Comparison of ENCODE assay signal across 25 cellular contexts in the genomic region with DNA sequence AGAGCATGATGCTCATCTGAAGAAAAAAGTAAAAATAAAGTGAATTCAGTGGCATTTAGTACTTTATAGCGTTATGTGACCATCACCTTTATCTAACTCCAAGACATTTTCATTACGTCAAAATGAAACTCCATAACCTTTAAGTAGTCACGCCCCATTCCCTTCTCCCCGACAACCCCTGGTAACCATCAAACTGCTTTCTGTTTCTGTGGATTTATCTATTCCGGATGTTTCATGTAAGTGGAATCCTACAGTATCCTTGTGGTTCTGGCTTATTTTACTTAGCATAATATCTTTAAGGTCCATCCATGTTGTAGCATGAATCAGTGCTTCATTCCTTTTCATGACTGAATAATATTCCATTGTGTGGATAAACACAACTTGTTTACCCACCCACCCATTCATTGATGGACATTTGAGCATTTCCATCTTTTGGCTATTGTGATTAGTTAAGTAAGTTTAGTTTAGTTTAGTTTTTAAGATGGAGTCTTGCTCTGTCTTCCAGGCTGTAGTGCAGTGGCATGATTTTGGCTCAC. TPM values are rescaled to one million over a fixed set of nuclear protein-coding genes. Genes with fewer than 3 reads are reported as not detected.
A peak's percentile ranks its signal among the peaks of the same experiment; 100 is the strongest.
DNase-seq lines count a peak whose midpoint lies in the region; ATAC-seq, FAIRE-seq and TF ChIP-seq lines count a peak whose summit lies in the region.
"Had no signal": no experiment of that assay in that cellular context is flagged by ENCODE, and none has a peak within 500 bp of the region (broad histone marks: within the 10 kb centered on the region; RNA-seq: fewer than 3 reads in every experiment).

No MANE protein-coding gene starts in this region.

- DNase-seq in breast epithelium (ENCODE audit: low spot score in 2 of 2): no peak
- no peak for DNase-seq in MCF 10A (ENCODE audit: unreplicated experiment)
- no peak for DNase-seq in H1 (ENCODE audit: low read depth in 1 of 2, low spot score in 2 of 2)
- DNase-seq in OCI-M2 (lab: John Stamatoyannopoulos, UW; ENCODE audit: unreplicated experiment): no peak
- DNase-seq in CD4-positive, alpha-beta memory T cell: no peak
- DNase-seq: activated CD4-positive, alpha-beta memory T cell treated with anti-CD3 and anti-CD28 coated beads, Interleukin-2, amount 10 ng/mL, durations not matched to agents 7 days and 5 days; activated CD4-positive, CD25-positive, alpha-beta regulatory T cell; activated gamma-delta T cell treated with Interleukin-2 at 50 U/mL for 16 hours; Calu3; cortex of kidney; immature natural killer cell; stimulated activated CD4-positive, alpha-beta T cell treated with anti-CD3 and anti-CD28 coated beads, Interleukin-2, amount 100 ng/mL, for 24 hours had no signal

- no peaks in the 10 kb centered on the region for H3K79me1 ChIP-seq in H1 (ENCODE audit: low read depth, low read length)

- H3K36me3 ChIP-seq in breast epithelium (no peaks in the 10 kb centered on the region), H1 (ENCODE audit: control insufficient read depth in 2 of 4, insufficient read depth in 4 of 4, low read length in 3 of 4) (no peaks in the 10 kb centered on the region)
- H3K36me3 ChIP-seq in CD4-positive, alpha-beta memory T cell (ENCODE audit: insufficient read depth, low read length): no peaks in the 10 kb centered on the region
- H3K36me3 ChIP-seq: BLaER1 treated with 17β-estradiol and CSF1 and Interleukin-3, amounts not matched to agents 10 nM and 100 nM; heart left ventricle; tibial artery had no signal

- H4K5ac ChIP-seq in H1 (ENCODE audit: insufficient read length, low read depth, low read length): no peak overlapping the region

- no peak overlapping the region for H3K9ac ChIP-seq in H1 (replicated peaks in 1 of 4; ENCODE audit: extremely low read depth in 1 of 4, low read depth in 3 of 4, low read length in 3 of 4)

- H3K79me2 ChIP-seq in H1 (ENCODE audit: control insufficient read depth in 1 of 2, insufficient read depth in 2 of 2, low read length in 2 of 2): no peaks in the 10 kb centered on the region

- H3K27ac Mint-ChIP-seq in MCF 10A (ENCODE audit: low read depth, unreplicated experiment) (no peak overlapping the region), nephron (peak overlapping the region; percentile 87 to 96 (median 89))
- H3K27ac Mint-ChIP-seq in CD4-positive, alpha-beta memory T cell: no peak overlapping the region
- H3K27ac Mint-ChIP-seq: activated CD4-positive, alpha-beta memory T cell treated with anti-CD3 and anti-CD28 coated beads, Interleukin-2, amount 10 ng/mL, durations not matched to agents 7 days and 5 days; immature natural killer cell; stimulated activated memory B cell treated with anti-CD40 and anti-IgM and Interleukin-4, amounts not matched to agents 10 μg/mL and 1 μg/mL and 100 μg/mL, for 72 hours had no signal

- no peaks in the 10 kb centered on the region for H4K20me1 ChIP-seq in H1 (replicated peaks in 1 of 2; ENCODE audit: control insufficient read depth in 1 of 2, insufficient read depth in 2 of 2, low read length in 2 of 2)
- H4K20me1 ChIP-seq: BLaER1 treated with 17β-estradiol and CSF1 and Interleukin-3, amounts not matched to agents 10 nM and 100 nM had no signal

- H3K27me3 Mint-ChIP-seq in MCF 10A (ENCODE audit: insufficient read depth, unreplicated experiment) (no peaks in the 10 kb centered on the region), nephron (ENCODE audit: low read depth) (peaks cover 3% of the 10 kb centered on the region)
- H3K27me3 Mint-ChIP-seq in CD4-positive, alpha-beta memory T cell: no peaks in the 10 kb centered on the region
- H3K27me3 Mint-ChIP-seq: IgD-negative memory B cell; stimulated activated memory B cell treated with anti-CD40 and anti-IgM and Interleukin-4, amounts not matched to agents 10 μg/mL and 1 μg/mL and 100 μg/mL, for 72 hours had no signal

- H2BK12ac ChIP-seq in H1 (ENCODE audit: low read depth, low read length): no peak overlapping the region

- no peaks in the 10 kb centered on the region for H3K9me3 ChIP-seq in breast epithelium
- H3K9me3 ChIP-seq in H1 (ENCODE audit: insufficient read depth in 2 of 2, low read depth in 1 of 2, low read length in 1 of 2): no peaks in the 10 kb centered on the region
- no peaks in the 10 kb centered on the region for H3K9me3 ChIP-seq in CD4-positive, alpha-beta memory T cell (ENCODE audit: control insufficient read depth in 1 of 2, low read length in 2 of 2)
- H3K9me3 ChIP-seq: BLaER1 treated with 17β-estradiol and CSF1 and Interleukin-3, amounts not matched to agents 10 nM and 100 nM; heart left ventricle; mucosa of descending colon; tibial artery had no signal

- no TSS peak for BruUV-seq in MCF 10A (replicated peaks; lab: Mats Ljungman, UMichigan)

- H3K4me1 ChIP-seq in breast epithelium: peaks cover 5 to 6% of the 10 kb centered on the region in 2 donors
- peaks cover 0 to 16% (median 6%) of the 10 kb centered on the region in 4 experiments; a peak in 5 of 7 replicates for H3K4me1 ChIP-seq in H1 (replicated peaks in 1 of 4; ENCODE audit: control insufficient read depth in 3 of 4, insufficient read depth in 4 of 4, low read length in 3 of 4)
- H3K4me1 ChIP-seq in CD4-positive, alpha-beta memory T cell (ENCODE audit: insufficient read depth, low read length): peaks cover 8% of the 10 kb centered on the region

- CTCF ChIA-PET in MCF 10A (lab: Yijun Ruan, JAX): no interaction called here
- CTCF ChIA-PET in H1 (lab: Charles Lee; ENCODE audit: partially characterized antibody): no interaction called here
- CTCF ChIA-PET in CD4-positive, alpha-beta memory T cell (lab: Charles Lee; ENCODE audit: partially characterized antibody): interaction anchor here (1.1 kb wide), 1 partner anchor 18 kb away, joined by 5 read pairs; the partner anchor contains the start of gene MAP1LC3B2

- H2BK120ac ChIP-seq in H1 (replicated peaks; ENCODE audit: low read depth, low read length): no peak overlapping the region

- H2BK20ac ChIP-seq in H1 (ENCODE audit: low read length): no peak overlapping the region

- no peak overlapping the region for H2BK5ac ChIP-seq in H1 (ENCODE audit: low read depth, low read length)

- H3K18ac ChIP-seq in H1 (ENCODE audit: extremely low read depth, low read length): no peak overlapping the region; the same call in 1 of the 2 replicates

- no peak overlapping the region for H3K4me3 Mint-ChIP-seq in MCF 10A (ENCODE audit: unreplicated experiment)
- H3K4me3 Mint-ChIP-seq in nephron: no peak overlapping the region
- no peak overlapping the region for H3K4me3 Mint-ChIP-seq in CD4-positive, alpha-beta memory T cell
- H3K4me3 Mint-ChIP-seq: activated CD4-positive, alpha-beta memory T cell treated with anti-CD3 and anti-CD28 coated beads, Interleukin-2, amount 10 ng/mL, durations not matched to agents 7 days and 5 days; immature natural killer cell; stimulated activated memory B cell treated with anti-CD40 and anti-IgM and Interleukin-4, amounts not matched to agents 10 μg/mL and 1 μg/mL and 100 μg/mL, for 72 hours had no signal

- H2AFZ ChIP-seq in H1 (ENCODE audit: low read length): no peak overlapping the region

- H3K4ac ChIP-seq in H1 (replicated peaks; ENCODE audit: insufficient read length, low read depth, low read length): no peak overlapping the region

- H3K36me3 Mint-ChIP-seq in MCF 10A (ENCODE audit: insufficient read depth, unreplicated experiment): no peaks in the 10 kb centered on the region
- no peaks in the 10 kb centered on the region for H3K36me3 Mint-ChIP-seq in nephron (ENCODE audit: low read depth)
- no peaks in the 10 kb centered on the region for H3K36me3 Mint-ChIP-seq in CD4-positive, alpha-beta memory T cell
- H3K36me3 Mint-ChIP-seq: immature natural killer cell; stimulated activated memory B cell treated with anti-CD40 and anti-IgM and Interleukin-4, amounts not matched to agents 10 μg/mL and 1 μg/mL and 100 μg/mL, for 72 hours had no signal

- no peak for FAIRE-seq in H1 (lab: Jason Lieb, UNC)
- FAIRE-seq: A204.1 had no signal

- TF ChIP-seq RAD21 in H1 (IDR thresholded peaks at IDR 0.05 in 1 of 2, conservative IDR thresholded peaks at IDR 0.05 in 1 of 2; ENCODE audit: low read depth in 2 of 2, low read length in 2 of 2): no peak

- no peak for TF ChIP-seq POLR2A in breast epithelium (IDR thresholded peaks at IDR 0.05)
- no peak for TF ChIP-seq POLR2A in H1 (IDR thresholded peaks at IDR 0.05; ENCODE audit: control extremely low read depth in 1 of 2, low read depth in 2 of 2, low read length in 2 of 2)

- H3K4me1 Mint-ChIP-seq in MCF 10A (ENCODE audit: insufficient read depth, unreplicated experiment): peaks cover 17% of the 10 kb centered on the region
- H3K4me1 Mint-ChIP-seq in nephron: peaks cover 66% of the 10 kb centered on the region
- peaks cover 12 to 18% (median 13%) of the 10 kb centered on the region in 4 donors for H3K4me1 Mint-ChIP-seq in CD4-positive, alpha-beta memory T cell
- H3K4me1 Mint-ChIP-seq: immature natural killer cell had no signal

- peak overlapping the region in 1 of 2 experiments; percentile 51; a peak in 1 of 4 replicates for H3K4me2 ChIP-seq in H1 (ENCODE audit: insufficient read depth in 1 of 2, low read depth in 2 of 2, low read length in 2 of 2)

- intact Hi-C loops in breast epithelium (cut with DNase I; ENCODE audit: low total_unique reads): no loop called here
- intact Hi-C loops in MCF 10A (cut with micrococcal nuclease): no loop called here
- intact Hi-C loops in CD4-positive, alpha-beta memory T cell (cut with micrococcal nuclease): no loop called here

- H3K4me3 ChIP-seq in breast epithelium (no peak overlapping the region), H1 (ENCODE audit: extremely low read depth in 1 of 4, insufficient read depth in 2 of 4, low read depth in 3 of 4, low read length in 4 of 4) (peak overlapping the region in 1 of 4 experiments; percentile 41; a peak in 1 of 8 replicates)
- no peak overlapping the region for H3K4me3 ChIP-seq in CD4-positive, alpha-beta memory T cell (ENCODE audit: low read length in 2 of 2)
- H3K4me3 ChIP-seq: BLaER1 treated with 17β-estradiol and CSF1 and Interleukin-3, amounts not matched to agents 10 nM and 100 nM; mucosa of descending colon; skin epidermis; tibial artery had no signal

- no peak for TF ChIP-seq EP300 in H1 (IDR thresholded peaks at IDR 0.05; ENCODE audit: borderline replicate concordance in 1 of 2, low read depth in 2 of 2, low read length in 2 of 2)

- H3K23me2 ChIP-seq in H1 (ENCODE audit: low read depth, low read length): no peaks in the 10 kb centered on the region

- no peak overlapping the region for H3K14ac ChIP-seq in H1 (ENCODE audit: insufficient read length)

- TF ChIP-seq CTCF in breast epithelium (IDR thresholded peaks at IDR 0.05) (no peak), MCF 10A (IDR thresholded peaks at IDR 0.05; ENCODE audit: unreplicated experiment) (no peak), H1 (IDR thresholded peaks at IDR 0.05; ENCODE audit: control extremely low read depth in 1 of 3, insufficient read depth in 1 of 3, low read depth in 1 of 3, low read length in 3 of 3) (no peak), nephron (IDR thresholded peaks at IDR 0.05; ENCODE audit: unreplicated experiment in 3 of 3) (no peak)

- POLR2A ChIA-PET in MCF 10A (lab: Yijun Ruan, JAX): no interaction called here
- POLR2A ChIA-PET in H1 (lab: Charles Lee; ENCODE audit: partially characterized antibody): interaction anchor here (1.8 to 2.2 kb wide), 2 partner anchors 19 to 34 kb away, joined by 4 to 7 read pairs; partner anchors contain the start of gene MAP1LC3B2
- POLR2A ChIA-PET in CD4-positive, alpha-beta memory T cell (lab: Charles Lee; ENCODE audit: partially characterized antibody): interaction anchor here (1.8 kb wide), 1 partner anchor 19 kb away, joined by 7 read pairs; the partner anchor contains the start of gene MAP1LC3B2

- H3K56ac ChIP-seq in H1 (replicated peaks; ENCODE audit: insufficient read length, low read depth, low read length): no peak overlapping the region

- ATAC-seq in HG03354 (IDR thresholded peaks at IDR 0.05; ENCODE audit: poor library complexity, severe bottlenecking, unreplicated experiment) (no peak), HG03280 (IDR thresholded peaks at IDR 0.05; ENCODE audit: unreplicated experiment) (no peak)
- ATAC-seq: stimulated activated memory B cell treated with anti-CD40 and anti-IgM and Interleukin-4, amounts not matched to agents 10 μg/mL and 1 μg/mL and 100 μg/mL, for 72 hours had no signal

- H4K91ac ChIP-seq in H1 (replicated peaks; ENCODE audit: insufficient read length, low read length): no peak overlapping the region

- H3K27me3 ChIP-seq in breast epithelium: no peaks in the 10 kb centered on the region
- H3K27me3 ChIP-seq in H1 (replicated peaks in 1 of 4; ENCODE audit: control insufficient read depth in 3 of 4, extremely low read depth in 1 of 4, insufficient read depth in 3 of 4, low read length in 3 of 4): no peaks in the 10 kb centered on the region
- H3K27me3 ChIP-seq in CD4-positive, alpha-beta memory T cell (ENCODE audit: insufficient read depth, low read length): no peaks in the 10 kb centered on the region
- H3K27me3 ChIP-seq: BLaER1 treated with 17β-estradiol and CSF1 and Interleukin-3, amounts not matched to agents 10 nM and 100 nM; heart left ventricle; tibial artery had no signal

- H3K27ac ChIP-seq in breast epithelium: peak overlapping the region; percentile 19 to 35
- no peak overlapping the region for H3K27ac ChIP-seq in H1 (ENCODE audit: low read depth, low read length)
- H3K27ac ChIP-seq in CD4-positive, alpha-beta memory T cell (ENCODE audit: low read depth, low read length): no peak overlapping the region
- H3K27ac ChIP-seq: tibial artery had no signal

- H4K8ac ChIP-seq in H1 (ENCODE audit: extremely low read depth, insufficient read depth, low read length): no peak overlapping the region

- H2BK15ac ChIP-seq in H1 (ENCODE audit: low read length): no peak overlapping the region

- H3K9me3 Mint-ChIP-seq in MCF 10A (ENCODE audit: unreplicated experiment) (no peaks in the 10 kb centered on the region), nephron (no peaks in the 10 kb centered on the region)
- H3K9me3 Mint-ChIP-seq in CD4-positive, alpha-beta memory T cell: no peaks in the 10 kb centered on the region
- H3K9me3 Mint-ChIP-seq: activated CD4-positive, alpha-beta memory T cell treated with anti-CD3 and anti-CD28 coated beads, Interleukin-2, amount 10 ng/mL, durations not matched to agents 7 days and 5 days; immature natural killer cell had no signal

- 86% methylated on average over 5 of the region's 5 CpGs; no CpG with 5 or more reads in 1 of the 2 experiments for WGBS in H1 (ENCODE audit: extremely low coverage in 1 of 2, insufficient coverage in 1 of 2, insufficient read length in 1 of 2, insufficient replicate concordance in 2 of 2, low coverage in 1 of 2, low lambda C conversion rate in 2 of 2, missing lambda C conversion rate in 1 of 2), 2 experiments

- H3K23ac ChIP-seq in H1 (ENCODE audit: insufficient read length): no peak overlapping the region

- no peak overlapping the region for H2AK5ac ChIP-seq in H1 (ENCODE audit: low read depth, low read length)

RNA-seq across cellular contexts. Expression of gene MAP1LC3B2, which starts 18.5 kb away (rescaled TPM):
- total RNA-seq in breast epithelium (1 to 10 TPM in 2 of 3 donors, under 1 TPM in 1; 0.98 to 8.5 (median 1.1) TPM), MCF 10A (2022) (3.4 and 5.1 TPM in 2 replicates)
- 1.3 and 1.5 TPM in 2 replicates for total RNA-seq in H1 (2021; fragmentation: NEBNext Ultra II Directional; extraction: Animal tissue kit (Norgen Biotek cat#: 25700))
- 0.39 TPM in 2 replicates for polyA plus RNA-seq in H1 (2011; rRNA removed)
- 0.93 TPM for polyA plus RNA-seq in H1 (2011; cell fraction: cytosol; rRNA removed)
- polyA plus RNA-seq in H1 (2011; cell fraction: nucleus; rRNA removed): 2.5 TPM
- polyA plus RNA-seq in H1 (2012, experiment 1 of 2): 3.1 to 5.2 TPM (median 3.9 TPM) in 4 replicates
- polyA plus RNA-seq in H1 (2012, experiment 2 of 2): not detected
- 0.28 TPM for polyA plus RNA-seq in H1 (2013, experiment 1 of 2)
- 0.22 TPM for polyA plus RNA-seq in H1 (2013, experiment 2 of 2)
- polyA minus RNA-seq in H1 (2011; rRNA and poly(A)+ RNA removed): 0.73 and 2.6 TPM in 2 replicates
- polyA minus RNA-seq in H1 (2011; cell fraction: cytosol; rRNA and poly(A)+ RNA removed): not detected
- polyA minus RNA-seq in H1 (2011; cell fraction: nucleus; rRNA and poly(A)+ RNA removed): 2.1 TPM
- total RNA-seq in CD4-positive, alpha-beta memory T cell: 1 to 10 TPM; 1.7 to 2.9 TPM
- 1 to 10 TPM; 4.4 to 6.8 TPM for polyA plus RNA-seq in CD4-positive, alpha-beta memory T cell
- total RNA-seq: H7, liver had no signal

Comparison
In these comparisons a context has a peak if more than half of its experiments do, and no peak if none do; other contexts are left out.
1. H3K27ac ChIP-seq: peak in breast epithelium (2 of 2); none in H1 (single experiment) and CD4-positive, alpha-beta memory T cell (single experiment).
2. H3K27ac Mint-ChIP-seq: peak in nephron (3 of 3); none in MCF 10A (single experiment) and CD4-positive, alpha-beta memory T cell (0 of 7).